21 cellular contexts compared by ENCODE assay signal in the genomic region with DNA sequence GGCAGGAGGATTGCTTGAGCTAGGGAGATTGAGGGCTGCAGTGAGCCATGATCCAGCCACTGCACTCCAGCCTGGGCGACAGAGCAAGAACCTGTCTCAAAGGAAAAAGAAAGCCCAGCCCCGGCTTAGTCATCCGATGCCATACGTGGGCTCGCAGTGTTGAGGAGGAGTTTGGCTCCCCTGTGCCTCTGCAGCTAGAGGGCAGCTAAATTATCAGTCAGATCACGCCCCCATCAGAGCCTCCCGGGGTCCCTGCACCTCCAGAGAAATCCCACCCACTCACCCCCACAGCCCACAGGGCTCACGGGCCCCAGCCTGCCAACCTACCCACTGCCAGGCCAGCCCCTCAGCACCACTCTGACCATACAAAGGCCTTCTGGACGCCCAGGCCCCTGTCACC.
"Had no signal": no experiment of that assay in that cellular context is flagged by ENCODE, and none has a peak within 500 bp of the region (broad histone marks: within the 10 kb centered on the region; RNA-seq: fewer than 3 reads in every experiment).

No MANE protein-coding gene starts in this region.

- H3K4me3 Mint-ChIP-seq: activated CD8-positive, alpha-beta T cell treated with anti-CD3 and anti-CD28 coated beads, Interleukin-2, amount 10 ng/mL, durations not matched to agents 7 days and 5 days; activated naive CD4-positive, alpha-beta T cell treated with anti-CD3 and anti-CD28 coated beads, Interleukin-2, amount 50 U/mL, for 24 hours; brain; dendritic cell treated with granulocyte-macrophage colony-stimulating factor and Interleukin-4, amounts not matched to agents 40 ng/mL and 50 ng/mL, for 4 days; naive thymus-derived CD4-positive, alpha-beta T cell; T-helper 17 cell; WTC11 had no signal

- H3K4me1 Mint-ChIP-seq: activated naive CD4-positive, alpha-beta T cell treated with anti-CD3 and anti-CD28 coated beads, Interleukin-2, amount 50 U/mL, for 24 hours; brain; WTC11 had no signal

- H3K9me3 Mint-ChIP-seq: activated naive CD4-positive, alpha-beta T cell treated with anti-CD3 and anti-CD28 coated beads, Interleukin-2, amount 50 U/mL, for 24 hours; brain; dendritic cell treated with granulocyte-macrophage colony-stimulating factor and Interleukin-4, amounts not matched to agents 40 ng/mL and 50 ng/mL, for 4 days; naive thymus-derived CD4-positive, alpha-beta T cell; WTC11 had no signal

- ATAC-seq: activated CD8-positive, alpha-beta T cell treated with anti-CD3 and anti-CD28 coated beads, Interleukin-2, amount 10 ng/mL, durations not matched to agents 7 days and 5 days; left lung; mucosa of descending colon; naive thymus-derived CD4-positive, alpha-beta T cell; stimulated activated naive CD8-positive, alpha-beta T cell treated with anti-CD3 and anti-CD28 coated beads, Interleukin-15, Interleukin-2, amounts not matched to agents 100 U/mL and 50 U/mL, for 24 hours; T-helper 17 cell; WTC11 had no signal

- H3K27me3 Mint-ChIP-seq: activated naive CD4-positive, alpha-beta T cell treated with anti-CD3 and anti-CD28 coated beads, Interleukin-2, amount 50 U/mL, for 24 hours; brain; dendritic cell treated with granulocyte-macrophage colony-stimulating factor and Interleukin-4, amounts not matched to agents 40 ng/mL and 50 ng/mL, for 4 days; naive thymus-derived CD4-positive, alpha-beta T cell; T-helper 17 cell had no signal

- H3K27ac Mint-ChIP-seq: activated CD8-positive, alpha-beta T cell treated with anti-CD3 and anti-CD28 coated beads, Interleukin-2, amount 10 ng/mL, durations not matched to agents 7 days and 5 days; brain; dendritic cell treated with granulocyte-macrophage colony-stimulating factor and Interleukin-4, amounts not matched to agents 40 ng/mL and 50 ng/mL, for 4 days; naive thymus-derived CD4-positive, alpha-beta T cell; T-helper 17 cell; WTC11 had no signal

- DNase-seq: activated CD4-positive, alpha-beta T cell treated with anti-CD3 and anti-CD28 coated beads for 48 hours; activated CD8-positive, alpha-beta memory T cell treated with anti-CD3 and anti-CD28 coated beads, Interleukin-2, amount 50 U/mL, for 4 hours; activated CD8-positive, alpha-beta T cell treated with anti-CD3 and anti-CD28 coated beads, Interleukin-2, amount 10 ng/mL, durations not matched to agents 7 days and 5 days; activated effector memory CD4-positive, alpha-beta T cell treated with anti-CD3 and anti-CD28 coated beads, Interleukin-2, amount 50 U/mL, for 16 hours; activated T-cell treated with anti-CD3 and anti-CD28 coated beads, Interleukin-2, amount 50 U/mL, for 48 hours; amniotic stem cell; cerebellar nuclear complex; effector memory CD4-positive, alpha-beta T cell; hippocampal formation; kidney; left lung; mucosa of descending colon; naive thymus-derived CD4-positive, alpha-beta T cell; small intestine; stimulated activated naive CD8-positive, alpha-beta T cell treated with anti-CD3 and anti-CD28 coated beads, Interleukin-15, Interleukin-2, amounts not matched to agents 100 U/mL and 50 U/mL, for 24 hours; T-helper 17 cell; transverse colon had no signal
